In the genomic region with DNA sequence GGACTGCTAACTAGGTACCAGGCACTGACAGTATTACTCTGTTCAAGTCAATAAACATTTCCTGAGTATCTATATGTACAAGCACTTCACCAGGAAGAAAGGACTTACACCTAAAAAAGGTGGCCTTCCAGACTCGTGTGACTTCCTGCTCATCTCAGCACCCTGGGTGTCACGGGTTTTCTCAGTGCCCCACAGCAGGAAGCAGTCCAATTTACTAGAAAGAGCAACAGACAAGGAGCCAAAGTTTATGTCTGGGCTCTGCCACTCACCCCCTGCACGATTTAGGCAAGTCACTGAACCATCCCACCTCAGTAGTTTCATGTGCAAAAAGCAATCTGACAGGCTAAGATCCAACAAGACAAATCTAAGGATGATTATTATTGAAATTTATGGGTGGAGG, we compare ENCODE assay signal across 19 cellular contexts.
"Had no signal": no experiment of that assay in that cellular context is flagged by ENCODE, and none has a peak within 500 bp of the region (broad histone marks: within the 10 kb centered on the region; RNA-seq: fewer than 3 reads in every experiment).

No MANE protein-coding gene starts in this region.

- H3K36me3 ChIP-seq: gastrocnemius medialis, left lung, neural progenitor cell, prostate gland, sigmoid colon, thoracic aorta, transverse colon, upper lobe of right lung, uterus had no signal

- H3K27me3 ChIP-seq: dorsolateral prefrontal cortex, gastrocnemius medialis, left lung, neural progenitor cell, sigmoid colon, transverse colon, upper lobe of right lung, uterus had no signal

- H3K9ac ChIP-seq: neural progenitor cell had no signal

- H3K27ac ChIP-seq: dorsolateral prefrontal cortex, left lung, neural progenitor cell, prostate gland, sigmoid colon, thoracic aorta, transverse colon, upper lobe of right lung, uterus had no signal

- H3K4me2 ChIP-seq: neural progenitor cell had no signal

- H3K9me3 ChIP-seq: gastrocnemius medialis, left lung, mucosa of descending colon, prostate gland, sigmoid colon, thoracic aorta, transverse colon, upper lobe of right lung, uterus had no signal

- H2AFZ ChIP-seq: neural progenitor cell had no signal

- H3K4me1 ChIP-seq: left lung, neural progenitor cell, prostate gland, sigmoid colon, transverse colon, upper lobe of right lung, uterus had no signal

- H3K4me3 ChIP-seq: dorsolateral prefrontal cortex, gastrocnemius medialis, left lung, mucosa of descending colon, neural progenitor cell, prostate gland, sigmoid colon, thoracic aorta, transverse colon, upper lobe of right lung, uterus had no signal

- DNase-seq: dorsolateral prefrontal cortex; effector CD4-positive, alpha-beta T cell; gastrocnemius medialis; head of caudate nucleus; kidney; left lung; mesenchymal stem cell; mucosa of descending colon; naive B cell; right cardiac atrium; sigmoid colon; stimulated activated CD4-positive, alpha-beta T cell treated with anti-CD3 and anti-CD28 coated beads, Interleukin-4, amount 100 ng/mL, for 4 hours; stimulated activated naive CD8-positive, alpha-beta T cell treated with anti-CD3 and anti-CD28 coated beads, Interleukin-15, Interleukin-2, amounts not matched to agents 100 U/mL and 50 U/mL, for 24 hours; transverse colon; upper lobe of right lung; uterus had no signal
